ENCODE assay signal across 8 cellular contexts in the genomic region with DNA sequence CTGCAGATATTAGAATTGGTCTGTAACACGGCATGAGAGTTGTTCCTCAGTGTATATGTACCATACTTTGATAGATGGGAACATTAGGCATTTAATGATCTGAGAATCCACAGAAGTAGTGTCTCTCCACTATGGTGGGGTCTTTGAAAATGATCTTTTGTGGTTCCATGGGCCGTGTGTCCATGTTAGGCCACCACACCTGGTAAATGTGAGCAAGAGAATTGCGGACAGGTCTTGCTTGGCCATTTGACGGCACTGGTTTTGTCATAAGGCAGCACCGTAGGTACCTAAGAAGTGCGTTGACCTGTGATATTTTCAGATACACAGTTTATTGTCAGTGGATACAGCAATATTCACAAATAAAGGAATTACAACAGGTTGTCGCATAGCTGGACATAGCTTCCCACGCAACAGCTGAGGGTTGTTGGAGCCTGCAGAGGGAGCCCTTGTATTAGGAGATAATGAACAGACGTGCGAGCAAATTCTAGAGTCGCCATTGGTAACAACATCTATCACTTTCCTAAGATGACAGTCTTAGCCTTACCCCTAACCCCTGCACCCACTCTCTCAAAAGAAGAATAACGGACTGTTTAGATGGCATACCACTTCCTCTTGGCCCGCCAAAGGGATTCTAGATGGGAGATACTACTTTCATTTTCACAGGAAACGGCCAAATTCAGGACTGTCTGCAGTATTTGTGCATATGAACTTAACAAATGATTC.
DNase-seq lines count a peak whose midpoint lies in the region; ATAC-seq lines count a peak whose summit lies in the region.

No MANE protein-coding gene starts in this region.

- H2BK12ac ChIP-seq in mesenchymal stem cell (ENCODE audit: low read length in 2 of 2): no peak overlapping the region

- H3K23ac ChIP-seq in mesenchymal stem cell (ENCODE audit: low read length in 2 of 2): no peak overlapping the region

- H3K14ac ChIP-seq in mesenchymal stem cell (ENCODE audit: low read length in 2 of 2): no peak overlapping the region

- H3K9ac ChIP-seq in mesenchymal stem cell (ENCODE audit: low read length): peak overlapping the region; percentile 88

- H3K36me3 Mint-ChIP-seq in activated CD4-positive, alpha-beta T cell treated with anti-CD3 and anti-CD28 coated beads, Interleukin-2, amount 10 ng/mL, durations not matched to agents 24 days and 14 days (ENCODE audit: low read depth): no peaks in the 10 kb centered on the region

- no peak overlapping the region for H3K27ac Mint-ChIP-seq in activated CD4-positive, alpha-beta T cell treated with anti-CD3 and anti-CD28 coated beads, Interleukin-2, amount 10 ng/mL, durations not matched to agents 24 days and 14 days

- no peak overlapping the region for H3K27ac ChIP-seq in effector memory CD4-positive, alpha-beta T cell (ENCODE audit: insufficient read depth, low read length, poor library complexity, severe bottlenecking)
- H3K27ac ChIP-seq in mesenchymal stem cell (ENCODE audit: low read length, poor library complexity, severe bottlenecking): no peak overlapping the region

- H2AFZ ChIP-seq in mesenchymal stem cell (ENCODE audit: low read depth, low read length): no peak overlapping the region

- peak overlapping the region; percentile 53 for H3K4me3 ChIP-seq in effector memory CD4-positive, alpha-beta T cell (ENCODE audit: insufficient read depth, low read depth, low read length, poor library complexity, severe bottlenecking)
- peak overlapping the region in 1 of 2 experiments; percentile 81 for H3K4me3 ChIP-seq in mesenchymal stem cell (ENCODE audit: insufficient read depth in 1 of 2, low read depth in 1 of 2, low read length in 2 of 2)

- peak in 13 of 14 donors; percentile 1 to 61 (median 31) for DNase-seq in C1 segment of cervical spinal cord (lab: John Stamatoyannopoulos, UW)
- DNase-seq in GM19240 (ENCODE audit: insufficient read length, low spot score): peak; percentile 17
- peak; percentile 55 for DNase-seq in NCI-H226
- peak; percentile 69 for DNase-seq in activated CD4-positive, alpha-beta T cell treated with anti-CD3 and anti-CD28 coated beads, Interleukin-2, amount 10 ng/mL, durations not matched to agents 24 days and 14 days
- DNase-seq in effector memory CD4-positive, alpha-beta T cell: peak in 1 of 3 donors; percentile 21
- peak; percentile 71 for DNase-seq in mesenchymal stem cell
- DNase-seq in stimulated activated CD8-positive, alpha-beta memory T cell treated with anti-CD3 and anti-CD28 coated beads, Interleukin-4, amount 100 ng/mL, for 48 hours: peak; percentile 58

- intact Hi-C loops in activated CD4-positive, alpha-beta T cell treated with anti-CD3 and anti-CD28 coated beads, Interleukin-2, amount 10 ng/mL, durations not matched to agents 24 days and 14 days (cut with micrococcal nuclease): loop anchor here (5.0 to 10.0 kb wide), 2 partner anchors 118 to 790 kb away; no protein-coding TSS in a partner anchor

- no peaks in the 10 kb centered on the region for H3K9me3 ChIP-seq in effector memory CD4-positive, alpha-beta T cell (ENCODE audit: control insufficient read depth, low read length)
- no peaks in the 10 kb centered on the region for H3K9me3 ChIP-seq in mesenchymal stem cell (ENCODE audit: control insufficient read depth, low read length)

- no peak overlapping the region for H4K91ac ChIP-seq in mesenchymal stem cell (ENCODE audit: low read length)

- H2BK5ac ChIP-seq in mesenchymal stem cell (ENCODE audit: low read depth, low read length, poor library complexity, severe bottlenecking): no peak overlapping the region

- no peaks in the 10 kb centered on the region for H3K79me1 ChIP-seq in mesenchymal stem cell (replicated peaks; ENCODE audit: low read length, poor library complexity, severe bottlenecking)

- no peak overlapping the region for H3K4ac ChIP-seq in mesenchymal stem cell (ENCODE audit: low read depth in 1 of 2, low read length in 2 of 2)

- H3K36me3 ChIP-seq in effector memory CD4-positive, alpha-beta T cell (ENCODE audit: control insufficient read depth, insufficient read depth, low read length): no peaks in the 10 kb centered on the region
- H3K36me3 ChIP-seq in mesenchymal stem cell (ENCODE audit: control insufficient read depth in 1 of 2, insufficient read depth in 2 of 2, low read depth in 1 of 2, low read length in 2 of 2): no peaks in the 10 kb centered on the region

- peak overlapping the region in 1 of 2 experiments; percentile 47 for H3K18ac ChIP-seq in mesenchymal stem cell (ENCODE audit: low read depth in 1 of 2, low read length in 2 of 2)

- 52% methylated on average over 13 of the region's 14 CpGs for WGBS in mesenchymal stem cell

- H4K8ac ChIP-seq in mesenchymal stem cell (ENCODE audit: low read length): no peak overlapping the region

- H3K4me1 Mint-ChIP-seq in activated CD4-positive, alpha-beta T cell treated with anti-CD3 and anti-CD28 coated beads, Interleukin-2, amount 10 ng/mL, durations not matched to agents 24 days and 14 days: peaks cover 5% of the 10 kb centered on the region

- H3K4me1 ChIP-seq in effector memory CD4-positive, alpha-beta T cell (ENCODE audit: control insufficient read depth, insufficient read depth, low read length, poor library complexity, severe bottlenecking): no peaks in the 10 kb centered on the region
- H3K4me1 ChIP-seq in mesenchymal stem cell (ENCODE audit: control insufficient read depth, insufficient read depth, low read depth, low read length): no peaks in the 10 kb centered on the region

- H2BK120ac ChIP-seq in mesenchymal stem cell (ENCODE audit: low read depth, low read length): no peak overlapping the region

- H3K9me3 Mint-ChIP-seq in activated CD4-positive, alpha-beta T cell treated with anti-CD3 and anti-CD28 coated beads, Interleukin-2, amount 10 ng/mL, durations not matched to agents 24 days and 14 days: no peaks in the 10 kb centered on the region

- H3K27me3 Mint-ChIP-seq in activated CD4-positive, alpha-beta T cell treated with anti-CD3 and anti-CD28 coated beads, Interleukin-2, amount 10 ng/mL, durations not matched to agents 24 days and 14 days: peaks cover 5% of the 10 kb centered on the region

- ATAC-seq in HG03432 (IDR thresholded peaks at IDR 0.05; ENCODE audit: unreplicated experiment): peak; percentile 84

- H2AK5ac ChIP-seq in mesenchymal stem cell (ENCODE audit: low read length, severe bottlenecking): no peak overlapping the region

- H3K4me3 Mint-ChIP-seq in activated CD4-positive, alpha-beta T cell treated with anti-CD3 and anti-CD28 coated beads, Interleukin-2, amount 10 ng/mL, durations not matched to agents 24 days and 14 days: peak overlapping the region; percentile 68

- H3K4me2 ChIP-seq in mesenchymal stem cell (ENCODE audit: low read length, poor library complexity, severe bottlenecking): peak overlapping the region; percentile 36

- no peaks in the 10 kb centered on the region for H3K27me3 ChIP-seq in effector memory CD4-positive, alpha-beta T cell (replicated peaks; ENCODE audit: control insufficient read depth, insufficient read depth, low read length, poor library complexity, severe bottlenecking)
- H3K27me3 ChIP-seq in mesenchymal stem cell (ENCODE audit: control insufficient read depth in 1 of 2, insufficient read depth in 1 of 2, low read length in 2 of 2): no peaks in the 10 kb centered on the region

- H2BK15ac ChIP-seq in mesenchymal stem cell (ENCODE audit: low read depth, poor library complexity, severe bottlenecking): no peak overlapping the region
